ENCODE assay signal across 8 cellular contexts in genomic region chr16:50067290-50067853, GRCh38. TPM values are rescaled to one million over a fixed set of nuclear protein-coding genes. Genes with fewer than 3 reads are reported as not detected.
DNase-seq lines count a peak whose midpoint lies in the region; FAIRE-seq and TF ChIP-seq lines count a peak whose summit lies in the region.

No MANE protein-coding gene starts in this region.

- peak overlapping the region; percentile 88 to 92 for H3K4me3 Mint-ChIP-seq in CD14-positive monocyte

- peak overlapping the region; percentile 0; the same call in 1 of the 2 replicates for H3K9ac ChIP-seq in MM.1S (ENCODE audit: low read length)

- peaks cover 20% of the 10 kb centered on the region for H3K4me1 ChIP-seq in MM.1S (ENCODE audit: low read length)

- no peaks in the 10 kb centered on the region for H4K20me1 ChIP-seq in MM.1S (ENCODE audit: insufficient read depth, low read length)

- peaks cover 26% of the 10 kb centered on the region for H3F3A ChIP-seq in MM.1S (ENCODE audit: insufficient read depth, low read length)

- H3K9me3 ChIP-seq in MM.1S (replicated peaks; ENCODE audit: insufficient read depth, low read length) = no peaks in the 10 kb centered on the region

- H3K27ac Mint-ChIP-seq in CD14-positive monocyte = peak overlapping the region; percentile 12 to 92 (median 85)

- H3K27ac ChIP-seq in MM.1S (ENCODE audit: low read length) = peak overlapping the region; percentile 64; the same call in 1 of the 2 replicates

- no peaks in the 10 kb centered on the region for H3K9me2 ChIP-seq in MM.1S (replicated peaks; ENCODE audit: insufficient read depth, low read length)

- TF ChIP-seq CTCF in CD14-positive monocyte (IDR thresholded peaks at IDR 0.05) (peak; percentile 66), MM.1S (IDR thresholded peaks at IDR 0.05; ENCODE audit: low read length) (peak; percentile 57), WI38 (IDR thresholded peaks at IDR 0.05; ENCODE audit: low read depth, low read length) (peak; percentile 38; the same call in 1 of the 2 replicates), epithelial cell of proximal tubule (conservative IDR thresholded peaks at IDR 0.05; ENCODE audit: low read depth, low read length) (peak; percentile 66)

- H3K4me1 Mint-ChIP-seq in CD14-positive monocyte = peaks cover 38% of the 10 kb centered on the region

- H3K4me3 ChIP-seq in MM.1S (ENCODE audit: low read length) = peak overlapping the region; percentile 100
- peak overlapping the region; percentile 78 for H3K4me3 ChIP-seq in WI38 (ENCODE audit: low read depth, low read length)
- H3K4me3 ChIP-seq in epithelial cell of proximal tubule (ENCODE audit: low read depth, low read length) = peak overlapping the region; percentile 20

- intact Hi-C loops in CD14-positive monocyte (cut with micrococcal nuclease) = loop anchor here (2.0 to 5.0 kb wide), 5 partner anchors 40 to 300 kb away; partner anchors contain the start of genes CNEP1R1 (in 2 of the 2), BRD7 (in 1 of the 2) and TENT4B (in 1 of the 2)

- H2AFZ ChIP-seq in MM.1S (ENCODE audit: low read length) = no peak overlapping the region

- peak overlapping the region; percentile 97 for H3K4me2 ChIP-seq in MM.1S (ENCODE audit: low read depth, low read length)

- H3K36me3 ChIP-seq in MM.1S (replicated peaks; ENCODE audit: insufficient read depth, low read length) = peaks cover 4% of the 10 kb centered on the region; the same call in 1 of the 2 replicates

- FAIRE-seq in GM18507 (lab: Jason Lieb, UNC) = peak; percentile 58

- no peaks in the 10 kb centered on the region for H3K27me3 ChIP-seq in MM.1S (replicated peaks; ENCODE audit: insufficient read depth, low read length)

- H3K36me3 Mint-ChIP-seq in CD14-positive monocyte = peaks cover 41 to 45% of the 10 kb centered on the region in 2 donors

- DNase-seq in CD14-positive monocyte (ENCODE audit: low spot score) = no peak
- no peak for DNase-seq in GM18507 (ENCODE audit: extremely low spot score, insufficient read length, low read depth)
- peak; percentile 53 for DNase-seq in MM.1S
- no peak for DNase-seq in epithelial cell of proximal tubule (ENCODE audit: low read depth)
- peak; percentile 48 for DNase-seq in pons (ENCODE audit: low spot score)
- DNase-seq in activated CD4-positive, CD25-positive, alpha-beta regulatory T cell treated with anti-CD3 and anti-CD28 coated beads, Interleukin-2, amount 50 U/mL, for 72 hours = no peak
- no peak for DNase-seq in cortex of kidney (lab: John Stamatoyannopoulos, UW)

- H3K9me3 Mint-ChIP-seq in CD14-positive monocyte = no peaks in the 10 kb centered on the region

- H3K79me2 ChIP-seq in MM.1S (ENCODE audit: low read length) = peaks cover 55% of the 10 kb centered on the region

- H3K27me3 Mint-ChIP-seq in CD14-positive monocyte (ENCODE audit: low read depth in 3 of 3) = peaks cover 0 to 2% (median 1%) of the 10 kb centered on the region in 3 donors

RNA-seq across cellular contexts. Expression of gene HEATR3, which starts 1.6 kb away (rescaled TPM):
- 10 to 100 TPM; 10.4 to 10.7 TPM for polyA plus RNA-seq in CD14-positive monocyte
- total RNA-seq in epithelial cell of proximal tubule = 18.3 and 25.8 TPM in 2 replicates

RNA-seq across cellular contexts. Expression of gene CNEP1R1, which starts 42.3 kb away (rescaled TPM):
- polyA plus RNA-seq in CD14-positive monocyte = 10 to 100 TPM; 13.7 to 19.3 TPM
- 13.1 and 20.3 TPM in 2 replicates for total RNA-seq in epithelial cell of proximal tubule

Comparison
In these comparisons a context has a peak if more than half of its experiments do, and no peak if none do; other contexts are left out.
1. DNase-seq: peak in MM.1S (single experiment) and pons (single experiment); none in CD14-positive monocyte (single experiment), GM18507 (single experiment), epithelial cell of proximal tubule (single experiment), activated CD4-positive, CD25-positive, alpha-beta regulatory T cell treated with anti-CD3 and anti-CD28 coated beads, Interleukin-2, amount 50 U/mL, for 72 hours (single experiment) and cortex of kidney (single experiment).
2. H3K4me3 ChIP-seq: peak in every context shown above with its lines; median percentile 100 in MM.1S; 78 in WI38; 20 in epithelial cell of proximal tubule.
3. Peak in every context shown above with its lines, with median percentiles within 50 percentile points of each other: CTCF ChIP-seq.